ENCODE assay signal across 17 cellular contexts in genomic region chr15:78001656-78002055, GRCh38.
A peak's percentile ranks its signal among the peaks of the same experiment; 100 is the strongest.
DNase-seq lines count a peak whose midpoint lies in the region; ATAC-seq and TF ChIP-seq lines count a peak whose summit lies in the region.
"Had no signal": no experiment of that assay in that cellular context is flagged by ENCODE, and none has a peak within 500 bp of the region (broad histone marks: within the 10 kb centered on the region; RNA-seq: fewer than 3 reads in every experiment).

No MANE protein-coding gene starts in this region.

- no peak overlapping the region for H3K27ac ChIP-seq in CD8-positive, alpha-beta T cell (ENCODE audit: low read depth, low read length)
- H3K27ac ChIP-seq in sigmoid colon, result no peak overlapping the region
- H3K27ac ChIP-seq: A549 had no signal

- intact Hi-C loops in CD8-positive, alpha-beta T cell (cut with DNase I, micrococcal nuclease), result loop anchor here (2.0 kb wide), 2 partner anchors 35 to 193 kb away; no protein-coding TSS in a partner anchor
- intact Hi-C loops in sigmoid colon (cut with DNase I), result loop anchor here (5.0 kb wide), 1 partner anchor 34 kb away; no protein-coding TSS in a partner anchor

- no peak for TF ChIP-seq POLR2A in sigmoid colon (IDR thresholded peaks at IDR 0.05)

- no peaks in the 10 kb centered on the region for H3K9me3 Mint-ChIP-seq in activated T-cell treated with anti-CD3 and anti-CD28 coated beads, Interleukin-2, amount 50 U/mL, for 72 hours
- no peaks in the 10 kb centered on the region for H3K9me3 Mint-ChIP-seq in CD8-positive, alpha-beta T cell
- no peaks in the 10 kb centered on the region for H3K9me3 Mint-ChIP-seq in activated naive CD4-positive, alpha-beta T cell treated with anti-CD3 and anti-CD28 coated beads, Interleukin-2, amount 50 U/mL, for 72 hours
- H3K9me3 Mint-ChIP-seq: CD14-positive monocyte had no signal

- H3K27me3 ChIP-seq in CD8-positive, alpha-beta T cell (ENCODE audit: insufficient read depth, low read length), result no peaks in the 10 kb centered on the region
- H3K27me3 ChIP-seq in sigmoid colon, result no peaks in the 10 kb centered on the region

- no peak for TF ChIP-seq EP300 in sigmoid colon (IDR thresholded peaks at IDR 0.05)

- CTCF ChIA-PET in CD8-positive, alpha-beta T cell (lab: Charles Lee), result interaction anchor here (5.7 to 6.5 kb wide), 2 partner anchors 106 to 109 kb away, joined by 39 to 93 read pairs; no protein-coding TSS in a partner anchor

- H3K4me3 Mint-ChIP-seq in activated T-cell treated with anti-CD3 and anti-CD28 coated beads, Interleukin-2, amount 50 U/mL, for 72 hours, result no peak overlapping the region
- H3K4me3 Mint-ChIP-seq in CD8-positive, alpha-beta T cell, result no peak overlapping the region
- H3K4me3 Mint-ChIP-seq: CD14-positive monocyte had no signal

- peaks cover 28% of the 10 kb centered on the region for H3K4me1 Mint-ChIP-seq in activated T-cell treated with anti-CD3 and anti-CD28 coated beads, Interleukin-2, amount 50 U/mL, for 72 hours (ENCODE audit: low read depth)
- H3K4me1 Mint-ChIP-seq in CD8-positive, alpha-beta T cell (ENCODE audit: low read depth), result peaks cover 6% of the 10 kb centered on the region

- peaks cover 30% of the 10 kb centered on the region for H3K36me3 ChIP-seq in CD8-positive, alpha-beta T cell (ENCODE audit: insufficient read depth, low read length)
- H3K36me3 ChIP-seq in sigmoid colon, result peaks cover 17 to 50% (median 24%) of the 10 kb centered on the region in 4 donors

- no peak overlapping the region for H3K4me3 ChIP-seq in CD8-positive, alpha-beta T cell (ENCODE audit: low read depth, low read length)
- H3K4me3 ChIP-seq in sigmoid colon, result no peak overlapping the region
- H3K4me3 ChIP-seq: A549 had no signal

- TF ChIP-seq CTCF in CD8-positive, alpha-beta T cell (IDR thresholded peaks at IDR 0.05), result no peak
- TF ChIP-seq CTCF in sigmoid colon (IDR thresholded peaks at IDR 0.05), result no peak

- DNase-seq in activated T-cell treated with anti-CD3 and anti-CD28 coated beads, Interleukin-2, amount 50 U/mL, for 72 hours, result no peak
- no peak for DNase-seq in activated T-cell treated with anti-CD3 and anti-CD28 coated beads for 4 hours
- DNase-seq in CD8-positive, alpha-beta T cell, result no peak
- DNase-seq in activated naive CD4-positive, alpha-beta T cell treated with anti-CD3 and anti-CD28 coated beads, Interleukin-2, amount 50 U/mL, for 72 hours (ENCODE audit: low spot score in 2 of 2), result no peak
- DNase-seq in sigmoid colon, result peak; percentile 32
- no peak for DNase-seq in stimulated activated CD4-positive, alpha-beta T cell treated with anti-CD3 and anti-CD28 coated beads, Interleukin-2, amount 100 ng/mL, for 48 hours
- no peak for DNase-seq in NK-92 treated with Interleukin-12 subunit alpha and Interleukin-12 subunit beta, amount 100 ng/mL, for 24 hours (lab: John Stamatoyannopoulos, UW)
- DNase-seq: GF-D8, HCEC 1CT, IMR-90, NCI-H1930, NCI-H2171 treated with DMSO at 0.1 percent for 48 hours, NCI-H510A, NCI-H82 had no signal

- H3K4me1 ChIP-seq in CD8-positive, alpha-beta T cell (ENCODE audit: insufficient read depth, low read length), result no peaks in the 10 kb centered on the region
- peaks cover 0 to 42% (median 35%) of the 10 kb centered on the region in 4 donors for H3K4me1 ChIP-seq in sigmoid colon

- H3K27me3 Mint-ChIP-seq in activated T-cell treated with anti-CD3 and anti-CD28 coated beads, Interleukin-2, amount 50 U/mL, for 72 hours (ENCODE audit: low read depth), result no peaks in the 10 kb centered on the region
- no peaks in the 10 kb centered on the region for H3K27me3 Mint-ChIP-seq in CD8-positive, alpha-beta T cell (ENCODE audit: low read depth)

- no peak for ATAC-seq in activated T-cell treated with anti-CD3 and anti-CD28 coated beads, Interleukin-2, amount 50 U/mL, for 72 hours (replicated peaks in 1 of 2)
- ATAC-seq in CD8-positive, alpha-beta T cell, result no peak
- no peak for ATAC-seq in activated naive CD4-positive, alpha-beta T cell treated with anti-CD3 and anti-CD28 coated beads, Interleukin-2, amount 50 U/mL, for 72 hours
- ATAC-seq: A549, Panc1 had no signal

- H3K9me3 ChIP-seq in CD8-positive, alpha-beta T cell (ENCODE audit: low read length), result no peaks in the 10 kb centered on the region
- no peaks in the 10 kb centered on the region for H3K9me3 ChIP-seq in sigmoid colon
- H3K9me3 ChIP-seq: A549 had no signal

- 86 to 92% methylated on average over 4 of the region's 4 CpGs for WGBS in sigmoid colon, 2 donors

- H3K27ac Mint-ChIP-seq in activated T-cell treated with anti-CD3 and anti-CD28 coated beads, Interleukin-2, amount 50 U/mL, for 72 hours, result peak overlapping the region; percentile 12
- peak overlapping the region; percentile 64 for H3K27ac Mint-ChIP-seq in CD8-positive, alpha-beta T cell
- peak overlapping the region; percentile 24 to 82 for H3K27ac Mint-ChIP-seq in activated naive CD4-positive, alpha-beta T cell treated with anti-CD3 and anti-CD28 coated beads, Interleukin-2, amount 50 U/mL, for 72 hours

- peaks cover 0 to 14% of the 10 kb centered on the region in 2 donors for H3K36me3 Mint-ChIP-seq in activated T-cell treated with anti-CD3 and anti-CD28 coated beads, Interleukin-2, amount 50 U/mL, for 72 hours (ENCODE audit: insufficient read depth in 2 of 2)
- peaks cover 91% of the 10 kb centered on the region for H3K36me3 Mint-ChIP-seq in CD8-positive, alpha-beta T cell
- H3K36me3 Mint-ChIP-seq in activated naive CD4-positive, alpha-beta T cell treated with anti-CD3 and anti-CD28 coated beads, Interleukin-2, amount 50 U/mL, for 72 hours, result peaks cover 0 to 15% of the 10 kb centered on the region in 2 donors

- POLR2A ChIA-PET in CD8-positive, alpha-beta T cell (lab: Charles Lee), result no interaction called here

Comparison
In these comparisons a context has a peak if more than half of its experiments do, and no peak if none do; other contexts are left out.
1. H3K27ac Mint-ChIP-seq: peak in every context shown above with its lines; median percentile 64 in CD8-positive, alpha-beta T cell; 53 in activated naive CD4-positive, alpha-beta T cell treated with anti-CD3 and anti-CD28 coated beads, Interleukin-2, amount 50 U/mL, for 72 hours; 12 in activated T-cell treated with anti-CD3 and anti-CD28 coated beads, Interleukin-2, amount 50 U/mL, for 72 hours.